17 cellular contexts compared by ENCODE assay signal in genomic region chr10:77853256-77853655, GRCh38.
"Had no signal": no experiment of that assay in that cellular context is flagged by ENCODE, and none has a peak within 500 bp of the region (broad histone marks: within the 10 kb centered on the region; RNA-seq: fewer than 3 reads in every experiment).

No MANE protein-coding gene starts in this region.

- H3K27ac ChIP-seq: esophagus muscularis mucosa, heart left ventricle, neutrophil, stomach had no signal

- H3K27ac Mint-ChIP-seq: dendritic cell treated with granulocyte-macrophage colony-stimulating factor and Interleukin-4, amounts not matched to agents 40 ng/mL and 50 ng/mL, for 4 days; naive thymus-derived CD4-positive, alpha-beta T cell; nephron progenitor cell had no signal

- H3K4me1 Mint-ChIP-seq: naive thymus-derived CD4-positive, alpha-beta T cell had no signal

- DNase-seq: foreskin fibroblast; heart left ventricle; hippocampal formation; mammary epithelial cell; naive thymus-derived CD4-positive, alpha-beta T cell; nephron progenitor cell; stimulated activated CD4-positive, alpha-beta T cell treated with anti-CD3 and anti-CD28 coated beads, Interleukin-2, amount 100 ng/mL, for 24 hours; stimulated activated CD4-positive, alpha-beta T cell treated with anti-CD3 and anti-CD28 coated beads, Interleukin-4, amount 100 ng/mL, for 4 hours; stimulated activated naive CD4-positive, alpha-beta T cell; stomach; substantia nigra; trophoblast cell had no signal

- H3K4me1 ChIP-seq: heart left ventricle had no signal

- H3K9me3 ChIP-seq: esophagus muscularis mucosa, heart left ventricle, neutrophil, stomach had no signal

- H3K9me3 Mint-ChIP-seq: dendritic cell treated with granulocyte-macrophage colony-stimulating factor and Interleukin-4, amounts not matched to agents 40 ng/mL and 50 ng/mL, for 4 days; nephron progenitor cell had no signal

- H3K4me3 ChIP-seq: esophagus muscularis mucosa, heart left ventricle, stomach had no signal

- H3K4me3 Mint-ChIP-seq: dendritic cell treated with granulocyte-macrophage colony-stimulating factor and Interleukin-4, amounts not matched to agents 40 ng/mL and 50 ng/mL, for 4 days; naive thymus-derived CD4-positive, alpha-beta T cell; nephron progenitor cell had no signal

- H3K36me3 ChIP-seq: neutrophil had no signal

- H3K27me3 Mint-ChIP-seq: dendritic cell treated with granulocyte-macrophage colony-stimulating factor and Interleukin-4, amounts not matched to agents 40 ng/mL and 50 ng/mL, for 4 days; naive thymus-derived CD4-positive, alpha-beta T cell had no signal

- ATAC-seq: heart left ventricle; left lobe of liver; naive thymus-derived CD4-positive, alpha-beta T cell; sciatic nerve had no signal

- H3K36me3 Mint-ChIP-seq: naive thymus-derived CD4-positive, alpha-beta T cell had no signal

- H3K27me3 ChIP-seq: esophagus muscularis mucosa, heart left ventricle, neutrophil, stomach had no signal
